Comparison of ENCODE assay signal across 8 cellular contexts in genomic region chr2:55231546-55232083, GRCh38. TPM values are rescaled to one million over a fixed set of nuclear protein-coding genes. Genes with fewer than 3 reads are reported as not detected.
DNase-seq lines count a peak whose midpoint lies in the region; ATAC-seq lines count a peak whose summit lies in the region.

No MANE protein-coding gene starts in this region.

- ATAC-seq in stimulated activated effector memory CD8-positive, alpha-beta T cell treated with anti-CD3 and anti-CD28 coated beads, Interleukin-12 subunit alpha, Interleukin-12 subunit beta, amount 100 ng/mL, for 72 hours, result peak; percentile 0

- H3K4me1 Mint-ChIP-seq in activated naive CD8-positive, alpha-beta T cell treated with anti-CD3 and anti-CD28 coated beads for 36 hours, result peaks cover 60% of the 10 kb centered on the region
- peaks cover 52% of the 10 kb centered on the region for H3K4me1 Mint-ChIP-seq in stimulated activated effector memory CD8-positive, alpha-beta T cell treated with anti-CD3 and anti-CD28 coated beads, Interleukin-12 subunit alpha, Interleukin-12 subunit beta, amount 100 ng/mL, for 72 hours

- peak overlapping the region; percentile 96 for H3K4me3 ChIP-seq in iPS-20b (ENCODE audit: low read length)

- intact Hi-C loops in posterior vena cava (cut with DNase I), result no loop called here

- H3K36me3 Mint-ChIP-seq in activated naive CD8-positive, alpha-beta T cell treated with anti-CD3 and anti-CD28 coated beads for 36 hours, result peaks cover 69% of the 10 kb centered on the region
- peaks cover 48% of the 10 kb centered on the region for H3K36me3 Mint-ChIP-seq in stimulated activated effector memory CD8-positive, alpha-beta T cell treated with anti-CD3 and anti-CD28 coated beads, Interleukin-12 subunit alpha, Interleukin-12 subunit beta, amount 100 ng/mL, for 72 hours

- peak overlapping the region; percentile 100 for H3K9ac ChIP-seq in iPS-20b (ENCODE audit: low read depth, low read length)

- peak overlapping the region; percentile 99 for H3K4me3 Mint-ChIP-seq in activated naive CD8-positive, alpha-beta T cell treated with anti-CD3 and anti-CD28 coated beads for 36 hours
- H3K4me3 Mint-ChIP-seq in stimulated activated effector memory CD8-positive, alpha-beta T cell treated with anti-CD3 and anti-CD28 coated beads, Interleukin-12 subunit alpha, Interleukin-12 subunit beta, amount 100 ng/mL, for 72 hours, result peak overlapping the region; percentile 96

- peak overlapping the region; percentile 100 for H3K27ac ChIP-seq in iPS-20b (ENCODE audit: low read length)

- peak; percentile 46 for DNase-seq in DMS53 treated with DMSO at 0.1 percent for 48 hours (lab: John Stamatoyannopoulos, UW; ENCODE audit: unreplicated experiment)
- DNase-seq in HS-27A (ENCODE audit: low read depth), result peak; percentile 9
- DNase-seq in activated naive CD8-positive, alpha-beta T cell treated with anti-CD3 and anti-CD28 coated beads for 36 hours, result no peak
- DNase-seq in stimulated activated effector memory CD8-positive, alpha-beta T cell treated with anti-CD3 and anti-CD28 coated beads, Interleukin-12 subunit alpha, Interleukin-12 subunit beta, amount 100 ng/mL, for 72 hours (ENCODE audit: low spot score in 2 of 2), result no peak
- no peak for DNase-seq in COR-L47 (lab: John Stamatoyannopoulos, UW)
- DNase-seq in posterior vena cava (ENCODE audit: low spot score), result no peak
- no peak for DNase-seq in ureter (ENCODE audit: low spot score)

- peaks cover 2% of the 10 kb centered on the region for H3K9me3 Mint-ChIP-seq in activated naive CD8-positive, alpha-beta T cell treated with anti-CD3 and anti-CD28 coated beads for 36 hours
- H3K9me3 Mint-ChIP-seq in stimulated activated effector memory CD8-positive, alpha-beta T cell treated with anti-CD3 and anti-CD28 coated beads, Interleukin-12 subunit alpha, Interleukin-12 subunit beta, amount 100 ng/mL, for 72 hours, result no peaks in the 10 kb centered on the region

- H3K4me1 ChIP-seq in iPS-20b (ENCODE audit: insufficient read depth, low read length), result peaks cover 3% of the 10 kb centered on the region; the same call in 1 of the 2 replicates

- no peaks in the 10 kb centered on the region for H3K9me3 ChIP-seq in iPS-20b (ENCODE audit: insufficient read depth, low read depth, low read length)

- H3K27me3 ChIP-seq in iPS-20b (ENCODE audit: insufficient read depth, low read length), result no peaks in the 10 kb centered on the region

- no peaks in the 10 kb centered on the region for H3K27me3 Mint-ChIP-seq in activated naive CD8-positive, alpha-beta T cell treated with anti-CD3 and anti-CD28 coated beads for 36 hours

- H3K27ac Mint-ChIP-seq in activated naive CD8-positive, alpha-beta T cell treated with anti-CD3 and anti-CD28 coated beads for 36 hours, result peak overlapping the region; percentile 98
- H3K27ac Mint-ChIP-seq in stimulated activated effector memory CD8-positive, alpha-beta T cell treated with anti-CD3 and anti-CD28 coated beads, Interleukin-12 subunit alpha, Interleukin-12 subunit beta, amount 100 ng/mL, for 72 hours, result peak overlapping the region; percentile 99

- peaks cover 40% of the 10 kb centered on the region for H3K36me3 ChIP-seq in iPS-20b (ENCODE audit: insufficient read depth, low read depth, low read length)

RNA-seq across cellular contexts. Expression of gene CLHC1, which starts 0.5 kb away (rescaled TPM):
- total RNA-seq in activated naive CD8-positive, alpha-beta T cell treated with anti-CD3 and anti-CD28 coated beads for 36 hours, result 1 to 10 TPM; 5.8 to 7.8 TPM
- total RNA-seq in posterior vena cava (1 to 10 TPM; 7.1 to 9.3 TPM), ureter (26.3 TPM)

RNA-seq across cellular contexts. Expression of gene RPS27A, which starts 0.9 kb away (rescaled TPM):
- total RNA-seq in activated naive CD8-positive, alpha-beta T cell treated with anti-CD3 and anti-CD28 coated beads for 36 hours, result 1,000 to 10,000 TPM; 1,246 to 1,356 TPM
- 100 to 1,000 TPM; 782 to 816 TPM for total RNA-seq in posterior vena cava
- 944 TPM for total RNA-seq in ureter

RNA-seq across cellular contexts. Expression of gene MTIF2, which starts 37.4 kb away (rescaled TPM):
- 10 to 100 TPM; 63.9 to 67.9 TPM for total RNA-seq in activated naive CD8-positive, alpha-beta T cell treated with anti-CD3 and anti-CD28 coated beads for 36 hours
- total RNA-seq in posterior vena cava (10 to 100 TPM; 18.6 to 19.9 TPM), ureter (29.9 TPM)

Comparison
In these comparisons a context has a peak if more than half of its experiments do, and no peak if none do; other contexts are left out.
1. DNase-seq: peak in DMS53 treated with DMSO at 0.1 percent for 48 hours (single experiment) and HS-27A (single experiment); none in activated naive CD8-positive, alpha-beta T cell treated with anti-CD3 and anti-CD28 coated beads for 36 hours (single experiment), stimulated activated effector memory CD8-positive, alpha-beta T cell treated with anti-CD3 and anti-CD28 coated beads, Interleukin-12 subunit alpha, Interleukin-12 subunit beta, amount 100 ng/mL, for 72 hours (0 of 2), COR-L47 (single experiment), posterior vena cava (single experiment) and ureter (single experiment).